Comparison of ENCODE assay signal across 12 cellular contexts in genomic region chr13:20287976-20288375, GRCh38. TPM values are rescaled to one million over a fixed set of nuclear protein-coding genes. Genes with fewer than 3 reads are reported as not detected.
"Had no signal": no experiment of that assay in that cellular context is flagged by ENCODE, and none has a peak within 500 bp of the region (broad histone marks: within the 10 kb centered on the region; RNA-seq: fewer than 3 reads in every experiment).

No MANE protein-coding gene starts in this region.

- H3K27ac Mint-ChIP-seq: GM23338, H9, HFFc6 had no signal

- H3K4me3 Mint-ChIP-seq: GM23338, H9, HFFc6 had no signal

- ATAC-seq: GM23338, HCT116 had no signal

- H3K9ac ChIP-seq: GM23248 had no signal

- FAIRE-seq: H1, H54 had no signal

- H3K36me3 ChIP-seq: HAP-1 had no signal

- H2AFZ ChIP-seq: GM23248, GM23338 had no signal

- DNase-seq: GM23248, GOT3, H7, H9, HCEC 1CT, HFFc6 had no signal

- H3K4me1 Mint-ChIP-seq: GM23338, H9 had no signal

- H3K27ac ChIP-seq: GM23248 had no signal

- H3K4me3 ChIP-seq: GM23248, GM23338, HAP-1 had no signal

- H3K4me2 ChIP-seq: GM23338 had no signal

RNA-seq across cellular contexts. Expression of gene GJB6, which starts 55.9 kb away (rescaled TPM):
- total RNA-seq: GM23248, GM23338, H1, H4, H7, H9, HFFc6 had no signal
- polyA plus RNA-seq: GM23248, GM23338, H1 had no signal
